Comparison of ENCODE assay signal across 24 cellular contexts in the genomic region with DNA sequence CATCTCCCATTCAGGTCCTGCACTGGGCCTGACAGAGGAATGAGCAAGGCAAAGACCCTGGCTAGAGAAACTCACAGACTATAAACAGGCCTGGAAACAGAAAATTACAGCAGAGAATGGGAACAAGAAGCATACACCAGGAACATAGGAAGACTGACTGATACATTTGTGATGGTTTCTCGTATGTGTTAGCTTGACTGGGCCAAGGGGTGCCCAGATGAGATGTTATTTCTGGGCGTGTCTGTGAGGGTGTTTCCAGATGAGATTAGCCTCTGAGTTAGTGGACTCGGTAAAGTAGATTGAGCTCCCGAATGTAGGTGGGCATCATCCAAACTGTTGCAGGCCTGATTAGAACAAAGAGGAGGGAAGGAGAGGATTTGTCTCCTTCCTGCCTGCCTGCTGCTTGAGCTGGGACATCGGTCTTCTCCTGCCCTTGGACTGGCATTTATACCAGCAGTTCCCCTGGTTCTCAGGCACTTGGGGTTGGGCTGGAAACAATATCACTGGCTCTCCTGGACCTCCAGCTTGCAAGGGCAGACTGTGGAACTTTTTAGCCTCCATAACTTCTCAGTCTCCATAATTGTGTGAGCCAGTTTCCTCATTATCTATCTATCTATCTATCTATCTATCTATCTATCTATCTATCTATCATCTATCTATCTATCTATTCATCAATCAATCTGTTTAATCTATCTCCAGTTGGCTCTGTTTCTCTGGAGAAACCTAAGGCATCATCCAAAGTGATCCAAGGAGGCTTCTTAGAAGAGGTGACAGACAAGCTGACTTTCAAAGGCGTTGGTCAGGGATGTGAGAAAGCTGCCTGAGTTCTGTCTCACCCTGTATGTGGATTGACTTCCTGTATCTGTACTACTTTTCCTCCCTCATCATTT. TPM values are rescaled to one million over a fixed set of nuclear protein-coding genes. Genes with fewer than 3 reads are reported as not detected.
"Had no signal": no experiment of that assay in that cellular context is flagged by ENCODE, and none has a peak within 500 bp of the region (broad histone marks: within the 10 kb centered on the region; RNA-seq: fewer than 3 reads in every experiment).

No MANE protein-coding gene starts in this region.

- H3K27me3 ChIP-seq: breast epithelium, esophagus squamous epithelium, gastroesophageal sphincter, right atrium auricular region, testis had no signal

- H3K9ac ChIP-seq: SK-N-SH had no signal

- H3K4me1 ChIP-seq: breast epithelium, gastroesophageal sphincter, psoas muscle, testis had no signal

- H3K27ac ChIP-seq: breast epithelium, coronary artery, esophagus squamous epithelium, gastroesophageal sphincter, psoas muscle, right atrium auricular region, testis had no signal

- FAIRE-seq: islet of Langerhans had no signal

- H3K36me3 Mint-ChIP-seq: activated naive CD8-positive, alpha-beta T cell treated with anti-CD3 and anti-CD28 coated beads, Interleukin-2, amount 10 ng/mL, durations not matched to agents 7 days and 5 days; memory B cell; stimulated activated memory B cell treated with anti-CD40 and anti-IgM and Interleukin-4, amounts not matched to agents 10 μg/mL and 1 μg/mL and 100 μg/mL, for 72 hours; type B pancreatic cell had no signal

- H3K27me3 Mint-ChIP-seq: type B pancreatic cell had no signal

- H3K27ac Mint-ChIP-seq: activated CD4-positive, alpha-beta memory T cell treated with anti-CD3 and anti-CD28 coated beads, Interleukin-2, amount 10 ng/mL, durations not matched to agents 7 days and 5 days; activated CD4-positive, alpha-beta T cell treated with anti-CD3 and anti-CD28 coated beads, Interleukin-2, amount 10 ng/mL, durations not matched to agents 24 days and 14 days; activated naive CD4-positive, alpha-beta T cell treated with anti-CD3 and anti-CD28 coated beads for 36 hours; activated naive CD8-positive, alpha-beta T cell treated with anti-CD3 and anti-CD28 coated beads, Interleukin-2, amount 10 ng/mL, durations not matched to agents 7 days and 5 days; activated T-helper 2 cell treated with anti-CD3 and anti-CD28 coated beads, Interferon-gamma antibody, Interleukin-2, Interleukin-4, amounts not matched to agents 10 μg/mL and 5 μg/mL and 100 μg/mL, durations not matched to agents 14 hours and 24 hours and 36 hours; memory B cell; stimulated activated memory B cell treated with anti-CD40 and anti-IgM and Interleukin-4, amounts not matched to agents 10 μg/mL and 1 μg/mL and 100 μg/mL, for 72 hours; type B pancreatic cell had no signal

- H3K4me3 ChIP-seq: breast epithelium, coronary artery, esophagus squamous epithelium, gastroesophageal sphincter, mucosa of descending colon, psoas muscle, right atrium auricular region, testis had no signal

- DNase-seq: activated CD4-positive, alpha-beta memory T cell treated with anti-CD3 and anti-CD28 coated beads, Interleukin-2, amount 10 ng/mL, durations not matched to agents 7 days and 5 days; activated CD4-positive, alpha-beta T cell treated with anti-CD3 and anti-CD28 coated beads, Interleukin-2, amount 10 ng/mL, durations not matched to agents 24 days and 14 days; activated naive CD4-positive, alpha-beta T cell treated with anti-CD3 and anti-CD28 coated beads for 36 hours; activated naive CD8-positive, alpha-beta T cell treated with anti-CD3 and anti-CD28 coated beads, Interleukin-2, amount 10 ng/mL, durations not matched to agents 7 days and 5 days; activated T-cell treated with anti-CD3 and anti-CD28 coated beads, Interleukin-2, amount 50 U/mL, for 4 hours; amniotic stem cell; esophagus squamous epithelium; left cardiac atrium; mucosa of descending colon; psoas muscle; SK-N-SH; stimulated activated CD4-positive, alpha-beta T cell treated with anti-CD3 and anti-CD28 coated beads, Interleukin-1b, Interleukin-23, amount 100 ng/mL, for 48 hours; testis had no signal

- ATAC-seq: activated T-cell treated with anti-CD3 and anti-CD28 coated beads, Interleukin-2, amount 50 U/mL, for 4 hours; gastroesophageal sphincter; left cardiac atrium; mucosa of descending colon; psoas muscle; stimulated activated memory B cell treated with anti-CD40 and anti-IgM and Interleukin-4, amounts not matched to agents 10 μg/mL and 1 μg/mL and 100 μg/mL, for 72 hours had no signal

- H3K9me3 Mint-ChIP-seq: activated CD4-positive, alpha-beta memory T cell treated with anti-CD3 and anti-CD28 coated beads, Interleukin-2, amount 10 ng/mL, durations not matched to agents 7 days and 5 days; activated CD4-positive, alpha-beta T cell treated with anti-CD3 and anti-CD28 coated beads, Interleukin-2, amount 10 ng/mL, durations not matched to agents 24 days and 14 days; activated naive CD4-positive, alpha-beta T cell treated with anti-CD3 and anti-CD28 coated beads for 36 hours; activated naive CD8-positive, alpha-beta T cell treated with anti-CD3 and anti-CD28 coated beads, Interleukin-2, amount 10 ng/mL, durations not matched to agents 7 days and 5 days; activated T-cell treated with anti-CD3 and anti-CD28 coated beads, Interleukin-2, amount 50 U/mL, for 4 hours; activated T-helper 2 cell treated with anti-CD3 and anti-CD28 coated beads, Interferon-gamma antibody, Interleukin-2, Interleukin-4, amounts not matched to agents 10 μg/mL and 5 μg/mL and 100 μg/mL, durations not matched to agents 14 hours and 24 hours and 36 hours; memory B cell; neural crest cell; stimulated activated memory B cell treated with anti-CD40 and anti-IgM and Interleukin-4, amounts not matched to agents 10 μg/mL and 1 μg/mL and 100 μg/mL, for 72 hours; type B pancreatic cell had no signal

- H3K4me2 ChIP-seq: SK-N-SH had no signal

- H3K4me1 Mint-ChIP-seq: activated CD4-positive, alpha-beta T cell treated with anti-CD3 and anti-CD28 coated beads, Interleukin-2, amount 10 ng/mL, durations not matched to agents 24 days and 14 days; activated naive CD8-positive, alpha-beta T cell treated with anti-CD3 and anti-CD28 coated beads, Interleukin-2, amount 10 ng/mL, durations not matched to agents 7 days and 5 days; memory B cell had no signal

- H3K9me3 ChIP-seq: breast epithelium, esophagus squamous epithelium, gastroesophageal sphincter, mucosa of descending colon, psoas muscle, right atrium auricular region, SK-N-SH, testis had no signal

- H3K4me3 Mint-ChIP-seq: activated CD4-positive, alpha-beta memory T cell treated with anti-CD3 and anti-CD28 coated beads, Interleukin-2, amount 10 ng/mL, durations not matched to agents 7 days and 5 days; activated CD4-positive, alpha-beta T cell treated with anti-CD3 and anti-CD28 coated beads, Interleukin-2, amount 10 ng/mL, durations not matched to agents 24 days and 14 days; activated naive CD4-positive, alpha-beta T cell treated with anti-CD3 and anti-CD28 coated beads for 36 hours; activated naive CD8-positive, alpha-beta T cell treated with anti-CD3 and anti-CD28 coated beads, Interleukin-2, amount 10 ng/mL, durations not matched to agents 7 days and 5 days; activated T-cell treated with anti-CD3 and anti-CD28 coated beads, Interleukin-2, amount 50 U/mL, for 4 hours; memory B cell; neural crest cell; stimulated activated memory B cell treated with anti-CD40 and anti-IgM and Interleukin-4, amounts not matched to agents 10 μg/mL and 1 μg/mL and 100 μg/mL, for 72 hours; type B pancreatic cell had no signal

- H3K36me3 ChIP-seq: breast epithelium, esophagus squamous epithelium, gastroesophageal sphincter, right atrium auricular region had no signal

RNA-seq across cellular contexts. Expression of gene FOXO6, which starts 9.7 kb away (rescaled TPM):
- total RNA-seq: activated CD4-positive, alpha-beta T cell treated with anti-CD3 and anti-CD28 coated beads, Interleukin-2, amount 10 ng/mL, durations not matched to agents 24 days and 14 days; activated naive CD8-positive, alpha-beta T cell treated with anti-CD3 and anti-CD28 coated beads, Interleukin-2, amount 10 ng/mL, durations not matched to agents 7 days and 5 days; T-helper 2 cell treated with Interferon-gamma antibody and Interleukin-4, amounts not matched to agents 100 ng/mL and 5 ng/mL, for 36 hours had no signal
